ENCODE assay signal across 22 cellular contexts in the genomic region with DNA sequence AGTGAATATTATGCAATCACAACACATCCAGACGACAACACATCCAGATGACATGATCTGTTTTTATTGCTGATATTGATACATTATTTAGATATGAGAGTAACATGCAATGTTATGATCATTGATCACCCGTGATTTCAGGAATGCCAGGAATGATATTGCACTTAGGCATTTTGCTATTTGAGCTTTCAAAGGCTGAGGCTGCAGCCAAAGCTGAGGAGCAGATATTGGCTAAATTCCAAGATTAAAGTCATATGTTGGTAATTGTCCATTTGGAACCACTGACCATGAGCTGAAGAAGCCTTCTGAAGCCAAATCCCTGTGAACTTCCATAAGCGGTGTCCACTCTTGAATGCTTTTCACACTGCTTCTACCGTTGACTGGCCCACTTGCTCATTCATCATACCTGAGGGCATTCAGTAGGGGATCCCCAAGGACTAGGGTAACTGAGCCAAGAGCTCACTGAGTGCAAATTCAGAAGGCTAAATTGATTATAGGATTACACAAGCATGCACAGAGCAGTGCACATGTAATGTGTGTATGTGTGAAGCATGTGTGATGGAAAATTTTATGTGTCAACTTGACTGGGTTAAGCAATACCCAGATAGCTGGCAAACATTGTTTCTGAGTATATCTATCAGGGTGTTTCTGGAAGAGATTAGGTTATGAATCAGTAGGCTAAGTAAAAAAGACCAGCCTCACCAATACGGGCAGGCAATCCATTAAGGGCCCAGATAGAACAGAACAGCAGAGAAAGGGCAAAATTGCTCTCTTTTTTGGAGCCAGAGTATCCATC.
DNase-seq lines count a peak whose midpoint lies in the region; ATAC-seq, FAIRE-seq and TF ChIP-seq lines count a peak whose summit lies in the region.
"Had no signal": no experiment of that assay in that cellular context is flagged by ENCODE, and none has a peak within 500 bp of the region (broad histone marks: within the 10 kb centered on the region; RNA-seq: fewer than 3 reads in every experiment).

No MANE protein-coding gene starts in this region.

- H3K9me3 Mint-ChIP-seq in chondrocyte (ENCODE audit: low read depth): no peaks in the 10 kb centered on the region
- H3K9me3 Mint-ChIP-seq: CD4-positive, alpha-beta memory T cell; IgD-negative memory B cell had no signal

- H3K23ac ChIP-seq in mesendoderm (ENCODE audit: low read length): no peak overlapping the region

- no peak overlapping the region for H4K5ac ChIP-seq in mesendoderm (ENCODE audit: low read length)

- H3K56ac ChIP-seq in mesendoderm (ENCODE audit: low read length): no peak overlapping the region

- H2AFZ ChIP-seq in HepG2 (ENCODE audit: low read length): no peak overlapping the region
- H2AFZ ChIP-seq: PC-9 had no signal

- no peak overlapping the region for H2BK5ac ChIP-seq in mesendoderm (ENCODE audit: low read length)

- DNase-seq in HepG2 (ENCODE audit: low spot score): no peak
- no peak for DNase-seq in right lobe of liver
- DNase-seq in MG63: peak; percentile 33
- peak; percentile 8 for DNase-seq in fibroblast of mammary gland (ENCODE audit: low read depth)
- peak; percentile 2 to 23 for DNase-seq in thyroid gland
- DNase-seq in DMS 273 (lab: John Stamatoyannopoulos, UW; ENCODE audit: unreplicated experiment): no peak
- DNase-seq in chondrocyte (ENCODE audit: low spot score): no peak
- DNase-seq in mesendoderm: no peak
- DNase-seq: CD4-positive, alpha-beta memory T cell; GF-D8; NCI-H1105; NCI-H1694 treated with DMSO at 0.1 percent for 48 hours; NCI-H345; NCI-H524 treated with DMSO at 0.1 percent for 48 hours; PC-9 had no signal

- no peaks in the 10 kb centered on the region for H3K36me3 ChIP-seq in HepG2 (replicated peaks in 1 of 2; ENCODE audit: control insufficient read depth in 1 of 2, insufficient read depth in 2 of 2, low read length in 2 of 2)
- H3K36me3 ChIP-seq in right lobe of liver: no peaks in the 10 kb centered on the region
- H3K36me3 ChIP-seq in MG63: no peaks in the 10 kb centered on the region
- no peaks in the 10 kb centered on the region for H3K36me3 ChIP-seq in thyroid gland
- H3K36me3 ChIP-seq in mesendoderm (ENCODE audit: control insufficient read depth, insufficient read depth, low read length): no peaks in the 10 kb centered on the region
- H3K36me3 ChIP-seq: BLaER1, SJSA1 had no signal

- no peak overlapping the region for H2BK15ac ChIP-seq in mesendoderm (replicated peaks; ENCODE audit: low read depth)

- no peak overlapping the region for H3K4ac ChIP-seq in mesendoderm (ENCODE audit: low read depth, low read length)

- no peaks in the 10 kb centered on the region for H3K36me3 Mint-ChIP-seq in chondrocyte (ENCODE audit: low read depth)
- H3K36me3 Mint-ChIP-seq: CD4-positive, alpha-beta memory T cell; IgD-negative memory B cell had no signal

- TF ChIP-seq POLR2A in HepG2 (IDR thresholded peaks at IDR 0.05; ENCODE audit: insufficient read depth in 1 of 2, low read depth in 2 of 2, low read length in 2 of 2): no peak
- TF ChIP-seq POLR2A in right lobe of liver (IDR thresholded peaks at IDR 0.05): no peak
- TF ChIP-seq POLR2A in thyroid gland (IDR thresholded peaks at IDR 0.05): no peak

- no peak overlapping the region for H3K4me3 Mint-ChIP-seq in chondrocyte (ENCODE audit: unreplicated experiment)
- H3K4me3 Mint-ChIP-seq: CD4-positive, alpha-beta memory T cell; IgD-negative memory B cell had no signal

- no peaks in the 10 kb centered on the region for H3K79me2 ChIP-seq in HepG2 (ENCODE audit: insufficient read depth, low read length)
- no peaks in the 10 kb centered on the region for H3K79me2 ChIP-seq in mesendoderm (ENCODE audit: control insufficient read depth, insufficient read depth, low read length)

- H2AK5ac ChIP-seq in mesendoderm (ENCODE audit: low read length): no peak overlapping the region

- TF ChIP-seq CTCF in HepG2 (CRISPR knock-in tag; IDR thresholded peaks at IDR 0.05) (no peak), right lobe of liver (IDR thresholded peaks at IDR 0.05) (no peak), fibroblast of mammary gland (conservative IDR thresholded peaks at IDR 0.05; ENCODE audit: control insufficient read depth, insufficient read depth, low read depth, low read length) (no peak), thyroid gland (IDR thresholded peaks at IDR 0.05) (no peak), chondrocyte (IDR thresholded peaks at IDR 0.05) (no peak)

- H2BK120ac ChIP-seq in mesendoderm (ENCODE audit: low read depth, low read length): no peak overlapping the region

- no peaks in the 10 kb centered on the region for H3K79me1 ChIP-seq in mesendoderm (ENCODE audit: low read length)

- H3K27me3 ChIP-seq in HepG2 (ENCODE audit: control insufficient read depth in 1 of 2, insufficient read depth in 2 of 2, low read length in 2 of 2): no peaks in the 10 kb centered on the region
- H3K27me3 ChIP-seq in right lobe of liver: no peaks in the 10 kb centered on the region
- no peaks in the 10 kb centered on the region for H3K27me3 ChIP-seq in MG63
- no peaks in the 10 kb centered on the region for H3K27me3 ChIP-seq in thyroid gland
- no peaks in the 10 kb centered on the region for H3K27me3 ChIP-seq in mesendoderm (ENCODE audit: insufficient read depth, low read length, poor library complexity)
- H3K27me3 ChIP-seq: BLaER1, SJSA1 had no signal

- H3K4me1 Mint-ChIP-seq in chondrocyte (ENCODE audit: low read depth): no peaks in the 10 kb centered on the region
- H3K4me1 Mint-ChIP-seq: CD4-positive, alpha-beta memory T cell; IgD-negative memory B cell had no signal

- H3K4me2 ChIP-seq in HepG2 (ENCODE audit: low read depth, low read length) (no peak overlapping the region), mesendoderm (ENCODE audit: low read length) (no peak overlapping the region)
- H3K4me2 ChIP-seq: A549, BLaER1, PC-9 had no signal

- ATAC-seq in HepG2 (no peak), right lobe of liver (no peak)
- ATAC-seq: A549 had no signal

- no peak overlapping the region for H3K9ac ChIP-seq in HepG2 (ENCODE audit: insufficient read depth, low read depth, low read length)
- H3K9ac ChIP-seq in mesendoderm (ENCODE audit: low read length): no peak overlapping the region
- H3K9ac ChIP-seq: BLaER1 had no signal

- H3K27ac ChIP-seq in HepG2 (ENCODE audit: extremely low read length, insufficient read depth, low read length): no peak overlapping the region
- H3K27ac ChIP-seq in right lobe of liver: no peak overlapping the region
- H3K27ac ChIP-seq in thyroid gland: no peak overlapping the region
- H3K27ac ChIP-seq in mesendoderm (ENCODE audit: low read depth, low read length): no peak overlapping the region
- H3K27ac ChIP-seq: A549, BLaER1, PC-9, SJSA1 had no signal

- in situ Hi-C loops in HepG2 (cut with HindIII; ENCODE audit: extremely low pct_ligation_motif_present, low pct_unique_long_range_greater_than_20kb): no loop called here

- no peaks in the 10 kb centered on the region for H4K20me1 ChIP-seq in HepG2 (ENCODE audit: insufficient read depth, low read length)
- H4K20me1 ChIP-seq: BLaER1 had no signal

- BruUV-seq in HepG2 (replicated peaks; lab: Mats Ljungman, UMichigan): no TSS peak

- intact Hi-C loops in HepG2 (cut with micrococcal nuclease; ENCODE audit: unreplicated experiment) (no loop called here), right lobe of liver (cut with DNase I) (no loop called here), thyroid gland (cut with DNase I) (no loop called here)

- H3K9me3 ChIP-seq in HepG2 (ENCODE audit: low read length) (no peaks in the 10 kb centered on the region), right lobe of liver (no peaks in the 10 kb centered on the region), MG63 (no peaks in the 10 kb centered on the region), thyroid gland (no peaks in the 10 kb centered on the region)
- H3K9me3 ChIP-seq: A549, BLaER1, SJSA1 had no signal

- peaks cover 5% of the 10 kb centered on the region for H3K27me3 Mint-ChIP-seq in chondrocyte (ENCODE audit: low read depth)
- H3K27me3 Mint-ChIP-seq: CD4-positive, alpha-beta memory T cell had no signal

- no peak overlapping the region for H3K4me3 ChIP-seq in HepG2 (replicated peaks in 1 of 3; ENCODE audit: insufficient read depth in 1 of 3, low read depth in 2 of 3, low read length in 3 of 3)
- no peak overlapping the region for H3K4me3 ChIP-seq in right lobe of liver
- no peak overlapping the region for H3K4me3 ChIP-seq in MG63
- H3K4me3 ChIP-seq in fibroblast of mammary gland (ENCODE audit: control insufficient read depth, low read depth, low read length): no peak overlapping the region
- no peak overlapping the region for H3K4me3 ChIP-seq in thyroid gland (replicated peaks in 1 of 3)
- H3K4me3 ChIP-seq in mesendoderm (ENCODE audit: low read length): no peak overlapping the region
- H3K4me3 ChIP-seq: A549, BLaER1, PC-9, SJSA1 had no signal

- POLR2A ChIA-PET in HepG2 (lab: Yijun Ruan, JAX): no interaction called here

- no peak for TF ChIP-seq EP300 in HepG2 (IDR thresholded peaks at IDR 0.05; ENCODE audit: low read depth in 2 of 2, low read length in 2 of 2)
- no peak for TF ChIP-seq EP300 in HepG2 (CRISPR knock-in tag; IDR thresholded peaks at IDR 0.05; ENCODE audit: borderline replicate concordance)

- CTCF ChIA-PET in HepG2 (lab: Yijun Ruan, JAX; ENCODE audit: low intra/inter-chr PET ratio, low total read pairs): no interaction called here

- FAIRE-seq in HepG2 (lab: Jason Lieb, UNC): no peak
- FAIRE-seq: A549, GM12892, GM18507, H1 had no signal

- no peak for TF ChIP-seq RAD21 in HepG2 (CRISPR knock-in tag; IDR thresholded peaks at IDR 0.05)

- H4K8ac ChIP-seq in mesendoderm (ENCODE audit: low read depth, low read length): no peak overlapping the region

- no peak overlapping the region for H3K27ac Mint-ChIP-seq in chondrocyte (ENCODE audit: unreplicated experiment)
- H3K27ac Mint-ChIP-seq: CD4-positive, alpha-beta memory T cell; IgD-negative memory B cell had no signal

- no peak overlapping the region for H3K18ac ChIP-seq in mesendoderm (ENCODE audit: low read length)

- H3K4me1 ChIP-seq in HepG2 (ENCODE audit: insufficient read depth, low read length): no peaks in the 10 kb centered on the region
- no peaks in the 10 kb centered on the region for H3K4me1 ChIP-seq in right lobe of liver
- peaks cover 7 to 9% of the 10 kb centered on the region in 2 donors for H3K4me1 ChIP-seq in thyroid gland
- no peaks in the 10 kb centered on the region for H3K4me1 ChIP-seq in mesendoderm (ENCODE audit: control insufficient read depth, low read depth, low read length)
- H3K4me1 ChIP-seq: A549, BLaER1, SJSA1 had no signal

- 20% methylated on average over 5 of the region's 5 CpGs for WGBS in HepG2 (ENCODE audit: low lambda C conversion rate)
- 43% methylated on average over 5 of the region's 5 CpGs for WGBS in right lobe of liver (ENCODE audit: insufficient coverage, low coverage, low lambda C conversion rate, missing lambda C conversion rate)
- WGBS in thyroid gland, 2 donors: 38 to 48% methylated on average over 5 of the region's 5 CpGs
- WGBS in mesendoderm (ENCODE audit: extremely low coverage, insufficient coverage, low lambda C conversion rate): no CpG with 5 or more reads among the region's 5 CpGs

TF ChIP-seq in HepG2, 621 proteins besides CTCF, POLR2A, EP300 and RAD21 (continues in another document):
- TF ChIP-seq ZNF616 (CRISPR knock-in tag; IDR thresholded peaks at IDR 0.05; ENCODE audit: low read depth): no peak
- peak; percentile 25; the same call in 1 of the 2 replicates for TF ChIP-seq CEBPB (IDR thresholded peaks at IDR 0.05; ENCODE audit: borderline replicate concordance, low read depth, low read length)

Comparison
In these comparisons a context has a peak if more than half of its experiments do, and no peak if none do; other contexts are left out.
1. DNase-seq: peak in MG63 (single experiment), fibroblast of mammary gland (single experiment) and thyroid gland (2 of 2); none in HepG2 (single experiment), right lobe of liver (0 of 3), DMS 273 (single experiment), chondrocyte (single experiment) and mesendoderm (single experiment).